1 cellular context compared by ENCODE assay signal in genomic region chr1:36088577-36089392, GRCh38.
TF ChIP-seq lines count a peak whose summit lies in the region.

Gene ADPRS, plus strand, starts transcription at chr1:36088892. Its CDS starts 13 bp downstream, at chr1:36088905.

TF ChIP-seq in K562, 482 proteins besides CTCF, POLR2A, EP300 and RAD21 (continued from another document and continues in another):
- TF ChIP-seq MNT (conservative IDR thresholded peaks at IDR 0.05) = peak; percentile 93 to 98
- peak; percentile 85; the same call in 1 of the 2 replicates for TF ChIP-seq ZNF609 (CRISPR knock-in tag; IDR thresholded peaks at IDR 0.05; ENCODE audit: borderline replicate concordance)
- 0 out of 2 replicates have a peak, but pooled peaks have one; percentile 87 for TF ChIP-seq CBFB (CRISPR knock-in tag; IDR thresholded peaks at IDR 0.05)
- TF ChIP-seq EHMT2 (IDR thresholded peaks at IDR 0.05) = 0 out of 2 replicates have a peak, but pooled peaks have one; percentile 46
- 0 out of 2 replicates have a peak, but pooled peaks have one; percentile 51 for TF ChIP-seq PTBP1 (IDR thresholded peaks at IDR 0.05; ENCODE audit: low read depth, low read length)
- peak; percentile 100 for TF ChIP-seq ARID4B (CRISPR knock-in tag; IDR thresholded peaks at IDR 0.05)
- TF ChIP-seq ZNF23 (CRISPR knock-in tag; IDR thresholded peaks at IDR 0.05) = no peak
- peak; percentile 98 for TF ChIP-seq SP1 (CRISPR knock-in tag; IDR thresholded peaks at IDR 0.05)
- peak; percentile 92; the same call in 1 of the 2 replicates for TF ChIP-seq LCOR (CRISPR knock-in tag; IDR thresholded peaks at IDR 0.05)
- peak; percentile 60 for TF ChIP-seq ZNF239 (CRISPR knock-in tag; IDR thresholded peaks at IDR 0.05)
- TF ChIP-seq U2AF1 (optimal IDR thresholded peaks at IDR 0.05; ENCODE audit: low read depth, low read length) = peak; percentile 100
- no peak for TF ChIP-seq CHD7 (IDR thresholded peaks at IDR 0.05; ENCODE audit: low read depth, low read length)
- TF ChIP-seq NR0B1 (IDR thresholded peaks at IDR 0.05; ENCODE audit: partially characterized antibody) = no peak
- peak; percentile 99 for TF ChIP-seq RB1 (IDR thresholded peaks at IDR 0.05; ENCODE audit: low read depth)
- TF ChIP-seq NFIC (IDR thresholded peaks at IDR 0.05) = peak; percentile 64; the same call in 1 of the 2 replicates
- TF ChIP-seq TRIM24 (IDR thresholded peaks at IDR 0.05) = peak in 1 of 2 experiments; percentile 55; a peak in 1 of 4 replicates
- TF ChIP-seq ARID1B (IDR thresholded peaks at IDR 0.05) = no peak
- TF ChIP-seq TFAP4 (CRISPR knock-in tag; IDR thresholded peaks at IDR 0.05; ENCODE audit: borderline replicate concordance) = peak; percentile 91
- peak; percentile 88 for TF ChIP-seq ZNF395 (CRISPR knock-in tag; IDR thresholded peaks at IDR 0.05)
- peak; percentile 90; the same call in 1 of the 2 replicates for TF ChIP-seq THAP7 (CRISPR knock-in tag; IDR thresholded peaks at IDR 0.05)
- peak; percentile 99 for TF ChIP-seq ETV5 (CRISPR knock-in tag; IDR thresholded peaks at IDR 0.05; ENCODE audit: low read depth)
